Comparison of ENCODE assay signal across 11 cellular contexts in genomic region chr13:79404361-79404760, GRCh38. TPM values are rescaled to one million over a fixed set of nuclear protein-coding genes. Genes with fewer than 3 reads are reported as not detected.
DNase-seq lines count a peak whose midpoint lies in the region; ATAC-seq, FAIRE-seq and TF ChIP-seq lines count a peak whose summit lies in the region.
"Had no signal": no experiment of that assay in that cellular context is flagged by ENCODE, and none has a peak within 500 bp of the region (broad histone marks: within the 10 kb centered on the region; RNA-seq: fewer than 3 reads in every experiment).

No MANE protein-coding gene starts in this region.

- no peak for ATAC-seq in GM21737 (IDR thresholded peaks at IDR 0.05; ENCODE audit: unreplicated experiment)
- ATAC-seq: stimulated activated effector memory CD8-positive, alpha-beta T cell treated with anti-CD3 and anti-CD28 coated beads, Interleukin-12 subunit alpha, Interleukin-12 subunit beta, amount 100 ng/mL, for 72 hours; T-helper 17 cell had no signal

- H3K4me1 Mint-ChIP-seq in activated CD4-positive, alpha-beta T cell treated with anti-CD3 and anti-CD28 coated beads, Interleukin-2, amount 10 ng/mL, durations not matched to agents 7 days and 5 days, result peaks cover 47% of the 10 kb centered on the region

- no peaks in the 10 kb centered on the region for H3K27me3 Mint-ChIP-seq in activated CD4-positive, alpha-beta T cell treated with anti-CD3 and anti-CD28 coated beads, Interleukin-2, amount 10 ng/mL, durations not matched to agents 7 days and 5 days
- H3K27me3 Mint-ChIP-seq: naive B cell, T-helper 17 cell had no signal

- H3K9me3 ChIP-seq in skeletal muscle tissue (ENCODE audit: control insufficient read depth in 3 of 3, low read length in 3 of 3), result no peaks in the 10 kb centered on the region

- POLR2A ChIA-PET in activated CD4-positive, alpha-beta T cell treated with anti-CD3 and anti-CD28 coated beads, Interleukin-2, amount 10 ng/mL, durations not matched to agents 7 days and 5 days (lab: Charles Lee), result no interaction called here

- H3K27me3 ChIP-seq in skeletal muscle tissue (ENCODE audit: control insufficient read depth in 3 of 3, insufficient read depth in 3 of 3, low read length in 3 of 3), result no peaks in the 10 kb centered on the region

- peaks cover 22 to 38% (median 34%) of the 10 kb centered on the region in 3 donors for H3K4me1 ChIP-seq in skeletal muscle tissue (ENCODE audit: control insufficient read depth in 3 of 3, insufficient read depth in 3 of 3, low read length in 3 of 3)

- FAIRE-seq in GM12891 (lab: Jason Lieb, UNC), result peak; percentile 54

- H3K36me3 Mint-ChIP-seq in activated CD4-positive, alpha-beta T cell treated with anti-CD3 and anti-CD28 coated beads, Interleukin-2, amount 10 ng/mL, durations not matched to agents 7 days and 5 days (ENCODE audit: low read depth), result peaks cover 36% of the 10 kb centered on the region

- H3K27ac ChIP-seq in skeletal muscle tissue (ENCODE audit: low read depth, low read length), result no peak overlapping the region

- DNase-seq in GM12891 (ENCODE audit: insufficient read length, low spot score) (no peak), OCI-M1 (lab: John Stamatoyannopoulos, UW) (peak; percentile 42), fibroblast of pulmonary artery (ENCODE audit: low read depth) (no peak), midbrain (lab: John Stamatoyannopoulos, UW) (no peak)
- DNase-seq in activated effector memory CD4-positive, alpha-beta T cell treated with anti-CD3 and anti-CD28 coated beads, Interleukin-2, amount 50 U/mL, for 16 hours, result no peak
- no peak for DNase-seq in activated CD4-positive, alpha-beta T cell treated with anti-CD3 and anti-CD28 coated beads, Interleukin-2, amount 10 ng/mL, durations not matched to agents 7 days and 5 days
- DNase-seq: naive B cell, T-helper 17 cell had no signal

- peaks cover 0 to 4% (median 0%) of the 10 kb centered on the region in 3 donors for H3K36me3 ChIP-seq in skeletal muscle tissue (ENCODE audit: control insufficient read depth in 3 of 3, insufficient read depth in 3 of 3, low read length in 3 of 3)

- CTCF ChIA-PET in activated CD4-positive, alpha-beta T cell treated with anti-CD3 and anti-CD28 coated beads, Interleukin-2, amount 10 ng/mL, durations not matched to agents 7 days and 5 days (lab: Charles Lee), result interaction anchor here (0.7 to 1.5 kb wide), 2 partner anchors 48 to 77 kb away, joined by 4 to 5 read pairs; partner anchors contain the start of gene NDFIP2

- H3K4me3 ChIP-seq in fibroblast of pulmonary artery (replicated peaks; ENCODE audit: low read depth, low read length), result peak overlapping the region; percentile 88
- H3K4me3 ChIP-seq in skeletal muscle tissue (ENCODE audit: low read length in 3 of 3), result peak overlapping the region; percentile 93 to 96 (median 95)

- H3K27ac Mint-ChIP-seq in activated CD4-positive, alpha-beta T cell treated with anti-CD3 and anti-CD28 coated beads, Interleukin-2, amount 10 ng/mL, durations not matched to agents 7 days and 5 days, result no peak overlapping the region
- H3K27ac Mint-ChIP-seq: naive B cell; stimulated activated effector memory CD8-positive, alpha-beta T cell treated with anti-CD3 and anti-CD28 coated beads, Interleukin-12 subunit alpha, Interleukin-12 subunit beta, amount 100 ng/mL, for 72 hours; T-helper 17 cell had no signal

- no peaks in the 10 kb centered on the region for H3K9me3 Mint-ChIP-seq in activated CD4-positive, alpha-beta T cell treated with anti-CD3 and anti-CD28 coated beads, Interleukin-2, amount 10 ng/mL, durations not matched to agents 7 days and 5 days
- H3K9me3 Mint-ChIP-seq: naive B cell; stimulated activated effector memory CD8-positive, alpha-beta T cell treated with anti-CD3 and anti-CD28 coated beads, Interleukin-12 subunit alpha, Interleukin-12 subunit beta, amount 100 ng/mL, for 72 hours had no signal

- no peak for TF ChIP-seq POLR2A in GM12891 (IDR thresholded peaks at IDR 0.05; ENCODE audit: low read depth, low read length)

- H3K4me3 Mint-ChIP-seq in activated CD4-positive, alpha-beta T cell treated with anti-CD3 and anti-CD28 coated beads, Interleukin-2, amount 10 ng/mL, durations not matched to agents 7 days and 5 days, result no peak overlapping the region
- H3K4me3 Mint-ChIP-seq: naive B cell; stimulated activated effector memory CD8-positive, alpha-beta T cell treated with anti-CD3 and anti-CD28 coated beads, Interleukin-12 subunit alpha, Interleukin-12 subunit beta, amount 100 ng/mL, for 72 hours; T-helper 17 cell had no signal

- peak overlapping the region; percentile 58 to 92 (median 89) for H3K9ac ChIP-seq in skeletal muscle tissue (ENCODE audit: low read depth in 1 of 3, low read length in 3 of 3)

- no peak for TF ChIP-seq CTCF in fibroblast of pulmonary artery (IDR thresholded peaks at IDR 0.05; ENCODE audit: low read length, missing control alignments)

TF ChIP-seq in GM12891, 5 proteins besides CTCF, POLR2A, EP300 and RAD21:
- TF ChIP-seq TAF1 (IDR thresholded peaks at IDR 0.05; ENCODE audit: low read depth, low read length), result no peak
- no peak for TF ChIP-seq POLR2AphosphoS5 (IDR thresholded peaks at IDR 0.05; ENCODE audit: low read depth, low read length)
- no peak for TF ChIP-seq POU2F2 (IDR thresholded peaks at IDR 0.05; ENCODE audit: low read depth, low read length)
- TF ChIP-seq SPI1 (IDR thresholded peaks at IDR 0.05; ENCODE audit: low read depth, low read length), result no peak
- no peak for TF ChIP-seq PAX5 (IDR thresholded peaks at IDR 0.05; ENCODE audit: insufficient read depth, low read length, severe bottlenecking)

RNA-seq across cellular contexts. Expression of gene RBM26, which starts 1.7 kb away (rescaled TPM):
- 23.8 TPM for polyA plus RNA-seq in GM12891 (2012; ENCODE audit: low read depth, missing spikeins)
- 31.3 TPM for total RNA-seq in skeletal muscle tissue
- total RNA-seq in activated CD4-positive, alpha-beta T cell treated with anti-CD3 and anti-CD28 coated beads, Interleukin-2, amount 10 ng/mL, durations not matched to agents 7 days and 5 days, result 10 to 100 TPM; 55.8 to 69.5 TPM
